Comparison of ENCODE assay signal across 8 cellular contexts in the genomic region with DNA sequence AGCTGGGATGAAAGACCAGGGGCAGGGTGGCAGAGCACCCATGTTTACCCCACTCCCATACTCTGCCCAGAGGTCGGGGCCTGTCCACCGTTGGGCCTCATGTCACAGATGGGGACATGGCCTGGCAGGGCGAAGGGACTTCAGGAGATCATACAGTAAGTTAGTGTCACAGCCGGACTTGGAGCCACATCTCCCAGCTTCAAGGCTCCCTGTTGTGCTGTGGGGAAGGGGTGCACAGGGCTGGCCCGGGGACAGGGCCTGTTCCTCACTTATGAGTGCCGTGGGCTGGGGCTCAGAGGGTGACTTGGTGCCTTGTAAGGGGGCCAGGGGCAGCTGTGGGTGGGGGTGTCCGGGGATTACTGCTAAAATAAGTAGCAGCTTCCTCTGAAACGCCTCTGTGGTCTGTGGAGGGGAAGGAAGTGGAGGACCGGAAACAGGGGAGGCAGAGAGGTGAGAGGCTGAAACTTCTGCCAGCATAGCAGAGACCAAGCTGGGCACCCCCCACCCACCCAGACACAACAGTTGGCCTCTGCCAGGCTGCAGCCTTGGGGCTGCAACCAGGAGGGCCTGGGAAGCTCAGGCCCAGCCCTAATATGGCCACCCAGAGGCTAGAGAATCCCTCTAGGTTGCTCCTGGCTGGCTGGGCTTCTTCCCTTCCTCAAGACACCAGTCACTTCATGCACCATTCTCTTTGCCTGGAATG. TPM values are rescaled to one million over a fixed set of nuclear protein-coding genes. Genes with fewer than 3 reads are reported as not detected.
DNase-seq lines count a peak whose midpoint lies in the region; ATAC-seq and TF ChIP-seq lines count a peak whose summit lies in the region.

No MANE protein-coding gene starts in this region.

- no peaks in the 10 kb centered on the region for H3K9me2 ChIP-seq in PC-3 (replicated peaks; ENCODE audit: low read length)

- peak overlapping the region; percentile 27 for H3K4me3 ChIP-seq in CD8-positive, alpha-beta T cell (ENCODE audit: low read depth, low read length)
- H3K4me3 ChIP-seq in heart left ventricle, result peak overlapping the region in 1 of 12 donors; percentile 9
- no peak overlapping the region for H3K4me3 ChIP-seq in PC-3 (ENCODE audit: low read length)

- CTCF ChIA-PET in CD8-positive, alpha-beta T cell (lab: Charles Lee), result no interaction called here
- CTCF ChIA-PET in PC-3 (lab: Charles Lee), result no interaction called here

- POLR2A ChIA-PET in CD8-positive, alpha-beta T cell (lab: Charles Lee), result interaction anchor here (0.5 kb wide), 1 partner anchor 11 kb away, joined by 7 read pairs; no protein-coding TSS in a partner anchor
- POLR2A ChIA-PET in PC-3 (lab: Charles Lee; ENCODE audit: unreplicated experiment), result no interaction called here

- no peak overlapping the region for H3K4me2 ChIP-seq in PC-3 (ENCODE audit: low read length)

- H3K79me2 ChIP-seq in PC-3 (ENCODE audit: low read length), result no peaks in the 10 kb centered on the region

- TF ChIP-seq CTCF in CD8-positive, alpha-beta T cell (IDR thresholded peaks at IDR 0.05), result no peak
- TF ChIP-seq CTCF in heart left ventricle (IDR thresholded peaks at IDR 0.05) (no peak), PC-3 (conservative IDR thresholded peaks at IDR 0.05; ENCODE audit: low read depth, low read length) (no peak)

- H3K27me3 ChIP-seq in CD8-positive, alpha-beta T cell (ENCODE audit: insufficient read depth, low read length), result no peaks in the 10 kb centered on the region
- H3K27me3 ChIP-seq in heart left ventricle, result no peaks in the 10 kb centered on the region
- H3K27me3 ChIP-seq in PC-3 (ENCODE audit: low read length), result no peaks in the 10 kb centered on the region

- H2AFZ ChIP-seq in PC-3 (ENCODE audit: low read length), result no peak overlapping the region

- WGBS in heart left ventricle, 4 donors, result 56 to 76% (median 64%) methylated on average over 8 to 9 of the region's 9 CpGs

- H3K4me3 Mint-ChIP-seq in CD8-positive, alpha-beta T cell, result peak overlapping the region; percentile 63
- H3K4me3 Mint-ChIP-seq in activated CD4-positive, alpha-beta T cell treated with anti-CD3 and anti-CD28 coated beads, Interleukin-2, amount 10 ng/mL, durations not matched to agents 24 days and 14 days, result peak overlapping the region; percentile 71

- no peaks in the 10 kb centered on the region for H3K27me3 Mint-ChIP-seq in CD8-positive, alpha-beta T cell (ENCODE audit: low read depth)
- peaks cover 2% of the 10 kb centered on the region for H3K27me3 Mint-ChIP-seq in activated CD4-positive, alpha-beta T cell treated with anti-CD3 and anti-CD28 coated beads, Interleukin-2, amount 10 ng/mL, durations not matched to agents 24 days and 14 days

- peaks cover 50% of the 10 kb centered on the region for H3K4me1 ChIP-seq in CD8-positive, alpha-beta T cell (ENCODE audit: insufficient read depth, low read length)
- H3K4me1 ChIP-seq in heart left ventricle (peaks cover 0 to 87% (median 27%) of the 10 kb centered on the region in 12 donors), PC-3 (ENCODE audit: insufficient read depth, low read length) (peaks cover 61% of the 10 kb centered on the region)

- peak in 5 of 7 experiments; percentile 25 to 68 (median 46) for DNase-seq in CD8-positive, alpha-beta T cell
- DNase-seq in activated CD4-positive, alpha-beta T cell treated with anti-CD3 and anti-CD28 coated beads, Interleukin-2, amount 10 ng/mL, durations not matched to agents 24 days and 14 days, result peak; percentile 85
- peak in 4 of 5 donors; percentile 32 to 69 (median 47) for DNase-seq in heart left ventricle
- peak; percentile 62 to 66 for DNase-seq in stimulated activated CD8-positive, alpha-beta memory T cell treated with anti-CD3 and anti-CD28 coated beads, Interleukin-15, amount 100 ng/mL, for 48 hours (ENCODE audit: low read depth in 2 of 2)
- DNase-seq in NCI-H2227 (lab: John Stamatoyannopoulos, UW; ENCODE audit: unreplicated experiment), result no peak
- DNase-seq in NCI-H187 (lab: John Stamatoyannopoulos, UW), result no peak
- no peak for DNase-seq in PC-3

- no peak for TF ChIP-seq POLR2A in heart left ventricle (IDR thresholded peaks at IDR 0.05)

- H3K4me1 Mint-ChIP-seq in CD8-positive, alpha-beta T cell (ENCODE audit: low read depth), result peaks cover 50% of the 10 kb centered on the region
- H3K4me1 Mint-ChIP-seq in activated CD4-positive, alpha-beta T cell treated with anti-CD3 and anti-CD28 coated beads, Interleukin-2, amount 10 ng/mL, durations not matched to agents 24 days and 14 days, result peaks cover 65% of the 10 kb centered on the region

- intact Hi-C loops in CD8-positive, alpha-beta T cell (cut with DNase I, micrococcal nuclease), result no loop called here
- intact Hi-C loops in activated CD4-positive, alpha-beta T cell treated with anti-CD3 and anti-CD28 coated beads, Interleukin-2, amount 10 ng/mL, durations not matched to agents 24 days and 14 days (cut with micrococcal nuclease), result loop anchor here (1.0 to 2.0 kb wide), 3 partner anchors 14 to 70 kb away; no protein-coding TSS in a partner anchor
- intact Hi-C loops in heart left ventricle (cut with DNase I) (loop anchor here in 1 of 10 donors (10.0 kb wide), 2 partner anchors 52 to 68 kb away; no protein-coding TSS in a partner anchor), PC-3 (cut with micrococcal nuclease) (no loop called here)

- BruUV-seq in PC-3 (replicated peaks; lab: Mats Ljungman, UMichigan), result no TSS peak

- H3K9ac ChIP-seq in PC-3 (ENCODE audit: low read length), result no peak overlapping the region

- no peaks in the 10 kb centered on the region for H3K36me3 Mint-ChIP-seq in CD8-positive, alpha-beta T cell
- no peaks in the 10 kb centered on the region for H3K36me3 Mint-ChIP-seq in activated CD4-positive, alpha-beta T cell treated with anti-CD3 and anti-CD28 coated beads, Interleukin-2, amount 10 ng/mL, durations not matched to agents 24 days and 14 days (ENCODE audit: low read depth)

- H3F3A ChIP-seq in PC-3 (ENCODE audit: low read length, unreplicated experiment), result peaks cover 7% of the 10 kb centered on the region

- no peaks in the 10 kb centered on the region for H4K20me1 ChIP-seq in PC-3 (ENCODE audit: low read length)

- H3K36me3 ChIP-seq in CD8-positive, alpha-beta T cell (ENCODE audit: insufficient read depth, low read length), result no peaks in the 10 kb centered on the region
- H3K36me3 ChIP-seq in heart left ventricle, result no peaks in the 10 kb centered on the region
- H3K36me3 ChIP-seq in PC-3 (ENCODE audit: low read depth, low read length), result no peaks in the 10 kb centered on the region

- no peaks in the 10 kb centered on the region for H3K9me3 Mint-ChIP-seq in CD8-positive, alpha-beta T cell
- no peaks in the 10 kb centered on the region for H3K9me3 Mint-ChIP-seq in activated CD4-positive, alpha-beta T cell treated with anti-CD3 and anti-CD28 coated beads, Interleukin-2, amount 10 ng/mL, durations not matched to agents 24 days and 14 days

- H3K27ac ChIP-seq in CD8-positive, alpha-beta T cell (ENCODE audit: low read depth, low read length), result no peak overlapping the region
- H3K27ac ChIP-seq in heart left ventricle (peak overlapping the region in 6 of 12 donors; percentile 29 to 77 (median 48)), PC-3 (ENCODE audit: low read length) (no peak overlapping the region)

- H3K27ac Mint-ChIP-seq in CD8-positive, alpha-beta T cell, result peak overlapping the region; percentile 62
- H3K27ac Mint-ChIP-seq in activated CD4-positive, alpha-beta T cell treated with anti-CD3 and anti-CD28 coated beads, Interleukin-2, amount 10 ng/mL, durations not matched to agents 24 days and 14 days, result peak overlapping the region; percentile 93

- ATAC-seq in CD8-positive, alpha-beta T cell, result peak; percentile 55
- ATAC-seq in HG03159 (IDR thresholded peaks at IDR 0.05; ENCODE audit: unreplicated experiment) (peak; percentile 29), heart left ventricle (peak in 3 of 4 donors; percentile 16 to 54 (median 47)), PC-3 (no peak)

- H3K9me3 ChIP-seq in CD8-positive, alpha-beta T cell (ENCODE audit: low read length), result no peaks in the 10 kb centered on the region
- H3K9me3 ChIP-seq in heart left ventricle (no peaks in the 10 kb centered on the region), PC-3 (ENCODE audit: low read length) (no peaks in the 10 kb centered on the region)

RNA-seq across cellular contexts. Expression of a gene that starts 41.1 kb away (rescaled TPM):
- 1 to 10 TPM; 2.0 to 2.5 TPM for total RNA-seq in CD8-positive, alpha-beta T cell
- total RNA-seq in activated CD4-positive, alpha-beta T cell treated with anti-CD3 and anti-CD28 coated beads, Interleukin-2, amount 10 ng/mL, durations not matched to agents 24 days and 14 days, result 26.4 and 32.5 TPM in 2 replicates
- 10 to 100 TPM in 2 of 9 donors, 1 to 10 TPM in 7; 5.0 to 42.4 (median 6.8) TPM for total RNA-seq in heart left ventricle
- polyA plus RNA-seq in heart left ventricle, result 1 to 10 TPM; 1.8 to 4.0 TPM
- total RNA-seq in PC-3 (2014; rRNA removed), result 21.1 and 22.1 TPM in 2 replicates

Comparison
In these comparisons a context has a peak if more than half of its experiments do, and no peak if none do; other contexts are left out.
1. DNase-seq: peak in CD8-positive, alpha-beta T cell (5 of 7), activated CD4-positive, alpha-beta T cell treated with anti-CD3 and anti-CD28 coated beads, Interleukin-2, amount 10 ng/mL, durations not matched to agents 24 days and 14 days (single experiment), heart left ventricle (4 of 5) and stimulated activated CD8-positive, alpha-beta memory T cell treated with anti-CD3 and anti-CD28 coated beads, Interleukin-15, amount 100 ng/mL, for 48 hours (2 of 2); none in NCI-H2227 (single experiment), NCI-H187 (0 of 2) and PC-3 (single experiment).